16 cellular contexts compared by ENCODE assay signal in the genomic region with DNA sequence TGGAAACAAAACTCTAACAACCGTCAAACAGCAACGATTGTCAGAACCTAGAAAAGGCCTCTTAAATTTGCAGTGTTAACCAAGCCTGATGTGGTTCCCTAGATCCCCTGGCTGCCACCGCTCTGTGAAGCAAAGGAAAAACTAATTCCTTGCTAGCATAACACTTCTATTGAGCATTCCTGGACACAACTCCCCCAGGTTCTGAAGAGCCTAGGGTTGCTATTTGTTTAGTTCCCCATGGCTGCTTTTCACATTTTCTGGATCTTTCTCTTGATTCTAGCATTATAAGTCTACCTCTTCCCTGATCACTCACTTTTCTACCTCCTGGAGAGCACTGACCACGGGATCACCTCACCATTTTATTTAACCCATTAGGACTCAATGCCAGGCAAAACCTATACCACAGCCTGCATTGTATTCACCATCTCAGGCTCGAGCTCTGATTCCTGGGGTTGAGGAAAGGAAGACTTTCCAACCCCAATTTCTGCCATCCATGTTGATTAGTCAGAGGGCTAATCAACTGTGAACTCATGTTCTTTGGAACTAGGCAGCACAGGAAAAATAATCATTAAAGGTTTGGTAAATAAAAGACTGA. TPM values are rescaled to one million over a fixed set of nuclear protein-coding genes. Genes with fewer than 3 reads are reported as not detected.
"Had no signal": no experiment of that assay in that cellular context is flagged by ENCODE, and none has a peak within 500 bp of the region (broad histone marks: within the 10 kb centered on the region; RNA-seq: fewer than 3 reads in every experiment).

No MANE protein-coding gene starts in this region.

- ATAC-seq: foreskin keratinocyte; left ventricle myocardium superior; stimulated activated naive B cell treated with anti-CD40 and anti-IgM and Interleukin-4, amounts not matched to agents 10 μg/mL and 1 μg/mL and 100 μg/mL, for 72 hours had no signal

- H3K4me2 ChIP-seq: neural progenitor cell had no signal

- H3K4me1 Mint-ChIP-seq: activated naive CD8-positive, alpha-beta T cell treated with anti-CD3 and anti-CD28 coated beads, Interleukin-2, amount 10 ng/mL, durations not matched to agents 7 days and 5 days; immature natural killer cell; stimulated activated naive B cell treated with anti-CD40 and anti-IgM and Interleukin-4, amounts not matched to agents 10 μg/mL and 1 μg/mL and 100 μg/mL, for 72 hours had no signal

- H3K27me3 Mint-ChIP-seq: stimulated activated naive B cell treated with anti-CD40 and anti-IgM and Interleukin-4, amounts not matched to agents 10 μg/mL and 1 μg/mL and 100 μg/mL, for 72 hours had no signal

- H3K9me3 ChIP-seq: ovary, transverse colon had no signal

- H2AFZ ChIP-seq: neural progenitor cell had no signal

- H3K9ac ChIP-seq: neural progenitor cell had no signal

- H3K36me3 ChIP-seq: neural progenitor cell, ovary, transverse colon had no signal

- H3K36me3 Mint-ChIP-seq: activated naive CD8-positive, alpha-beta T cell treated with anti-CD3 and anti-CD28 coated beads, Interleukin-2, amount 10 ng/mL, durations not matched to agents 7 days and 5 days; neural progenitor cell; stimulated activated naive B cell treated with anti-CD40 and anti-IgM and Interleukin-4, amounts not matched to agents 10 μg/mL and 1 μg/mL and 100 μg/mL, for 72 hours had no signal

- H3K4me3 ChIP-seq: neural progenitor cell, ovary, transverse colon had no signal

- H3K27me3 ChIP-seq: foreskin keratinocyte, neural progenitor cell, ovary, transverse colon had no signal

- H3K9me3 Mint-ChIP-seq: activated naive CD8-positive, alpha-beta T cell treated with anti-CD3 and anti-CD28 coated beads, Interleukin-2, amount 10 ng/mL, durations not matched to agents 7 days and 5 days; dendritic cell treated with granulocyte-macrophage colony-stimulating factor and Interleukin-4, amounts not matched to agents 40 ng/mL and 50 ng/mL, for 4 days; neural progenitor cell; stimulated activated naive B cell treated with anti-CD40 and anti-IgM and Interleukin-4, amounts not matched to agents 10 μg/mL and 1 μg/mL and 100 μg/mL, for 72 hours had no signal

- H3K27ac Mint-ChIP-seq: activated naive CD8-positive, alpha-beta T cell treated with anti-CD3 and anti-CD28 coated beads, Interleukin-2, amount 10 ng/mL, durations not matched to agents 7 days and 5 days; dendritic cell treated with granulocyte-macrophage colony-stimulating factor and Interleukin-4, amounts not matched to agents 40 ng/mL and 50 ng/mL, for 4 days; immature natural killer cell; neural progenitor cell; stimulated activated naive B cell treated with anti-CD40 and anti-IgM and Interleukin-4, amounts not matched to agents 10 μg/mL and 1 μg/mL and 100 μg/mL, for 72 hours had no signal

- H3K4me3 Mint-ChIP-seq: activated naive CD8-positive, alpha-beta T cell treated with anti-CD3 and anti-CD28 coated beads, Interleukin-2, amount 10 ng/mL, durations not matched to agents 7 days and 5 days; dendritic cell treated with granulocyte-macrophage colony-stimulating factor and Interleukin-4, amounts not matched to agents 40 ng/mL and 50 ng/mL, for 4 days; immature natural killer cell; neural progenitor cell; stimulated activated naive B cell treated with anti-CD40 and anti-IgM and Interleukin-4, amounts not matched to agents 10 μg/mL and 1 μg/mL and 100 μg/mL, for 72 hours had no signal

- H3K27ac ChIP-seq: foreskin keratinocyte, neural progenitor cell, transverse colon had no signal

- DNase-seq: activated CD4-positive, alpha-beta T cell treated with anti-CD3 and anti-CD28 coated beads, Interleukin-2, amount 50 U/mL, for 1 hour; activated CD8-positive, alpha-beta memory T cell treated with anti-CD3 and anti-CD28 coated beads for 24 hours; activated naive CD4-positive, alpha-beta T cell; activated naive CD8-positive, alpha-beta T cell treated with anti-CD3 and anti-CD28 coated beads, Interleukin-2, amount 10 ng/mL, durations not matched to agents 7 days and 5 days; cerebellar nuclear complex; effector memory CD4-positive, alpha-beta T cell; foreskin keratinocyte; immature natural killer cell; left ventricle myocardium superior; ovary; stimulated activated CD4-positive, alpha-beta T cell treated with anti-CD3 and anti-CD28 coated beads, Interleukin-15, amount 100 ng/mL, for 24 hours; stimulated activated CD4-positive, alpha-beta T cell treated with anti-CD3 and anti-CD28 coated beads, Interleukin-4, amount 100 ng/mL, for 1 hour; stimulated activated naive B cell treated with anti-CD40 and anti-IgM and Interleukin-4, amounts not matched to agents 10 μg/mL and 1 μg/mL and 100 μg/mL, for 72 hours had no signal

- H3K4me1 ChIP-seq: foreskin keratinocyte, neural progenitor cell had no signal

RNA-seq across cellular contexts. Expression of gene KCNJ16, which starts 0.7 kb away (rescaled TPM):
- total RNA-seq: activated naive CD8-positive, alpha-beta T cell treated with anti-CD3 and anti-CD28 coated beads, Interleukin-2, amount 10 ng/mL, durations not matched to agents 7 days and 5 days; foreskin keratinocyte; left ventricle myocardium superior had no signal
- polyA plus RNA-seq: foreskin keratinocyte, immature natural killer cell had no signal
